In the genomic region with DNA sequence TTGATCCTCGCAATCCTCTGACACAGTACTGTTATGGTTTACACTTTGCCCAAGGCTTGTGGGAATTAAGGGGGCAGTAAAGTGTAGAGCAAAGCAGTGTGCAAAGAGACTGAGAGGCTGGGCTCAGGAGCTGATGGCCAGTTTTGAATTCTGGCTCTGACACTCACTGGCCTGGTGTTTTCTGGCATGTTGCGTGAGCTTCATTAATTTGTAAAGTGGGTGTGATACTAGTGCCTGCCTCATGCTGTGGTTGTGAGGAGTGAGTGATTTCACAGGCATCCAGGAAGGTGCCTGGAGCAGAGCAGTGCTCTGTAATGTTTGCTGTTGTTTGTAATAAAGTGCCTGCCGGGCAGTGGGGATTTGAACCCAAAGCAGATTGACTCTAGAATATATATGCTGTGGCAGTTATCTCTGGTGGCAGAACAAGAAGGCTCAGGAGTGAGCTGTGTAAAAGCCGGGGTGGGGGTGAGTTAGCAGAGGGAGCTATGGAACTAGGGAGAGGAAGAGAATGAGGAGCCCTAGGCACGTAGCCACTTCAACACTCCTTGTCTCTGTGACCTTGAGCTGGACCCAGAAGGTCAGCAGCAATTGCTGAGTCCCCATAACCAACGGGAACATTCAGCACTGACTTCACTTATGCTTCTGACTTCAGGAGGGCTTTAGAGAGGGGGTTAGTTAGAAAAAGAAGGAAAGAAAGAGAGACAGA, we compare ENCODE assay signal across 10 cellular contexts.
DNase-seq lines count a peak whose midpoint lies in the region; ATAC-seq and TF ChIP-seq lines count a peak whose summit lies in the region.
"Had no signal": no experiment of that assay in that cellular context is flagged by ENCODE, and none has a peak within 500 bp of the region (broad histone marks: within the 10 kb centered on the region; RNA-seq: fewer than 3 reads in every experiment).

No MANE protein-coding gene starts in this region.

- H3K9me3 ChIP-seq in heart left ventricle (no peaks in the 10 kb centered on the region), right atrium auricular region (no peaks in the 10 kb centered on the region), fibroblast of lung (ENCODE audit: control insufficient read depth, insufficient read depth, low read depth, low read length) (no peaks in the 10 kb centered on the region), testis (no peaks in the 10 kb centered on the region)

- H3K4me3 ChIP-seq in heart left ventricle = no peak overlapping the region
- H3K4me3 ChIP-seq in right atrium auricular region = no peak overlapping the region
- H3K4me3 ChIP-seq in fibroblast of lung (replicated peaks in 1 of 4; ENCODE audit: control extremely low read depth in 1 of 4, insufficient read depth in 1 of 4, low read depth in 3 of 4, low read length in 4 of 4) = no peak overlapping the region
- H3K4me3 ChIP-seq in testis = no peak overlapping the region

- H3K79me2 ChIP-seq in fibroblast of lung (ENCODE audit: control insufficient read depth, insufficient read depth, low read length) = no peaks in the 10 kb centered on the region

- DNase-seq in heart left ventricle (no peak), right atrium auricular region (ENCODE audit: low spot score) (no peak), SW480 (ENCODE audit: low spot score) (peak; percentile 30), fibroblast of lung (ENCODE audit: low read depth in 2 of 2) (peak; percentile 34 to 91), testis (peak; percentile 50), activated gamma-delta T cell treated with Interleukin-2 at 50 U/mL for 16 hours (no peak)
- DNase-seq in stimulated activated CD4-positive, alpha-beta T cell treated with anti-CD3 and anti-CD28 coated beads, Interleukin-12 subunit alpha, Interleukin-12 subunit beta, amount 100 ng/mL, for 4 hours = no peak
- DNase-seq: activated CD4-positive, alpha-beta T cell treated with anti-CD3 and anti-CD28 coated beads, Interleukin-2, amount 50 U/mL, for 4 hours; RPMI8226 had no signal

- 55 to 64% (median 60%) methylated on average over 6 of the region's 6 CpGs for WGBS in heart left ventricle, 4 donors
- WGBS in testis, 2 donors = 50 to 65% methylated on average over 6 of the region's 6 CpGs

- intact Hi-C loops in heart left ventricle (cut with DNase I) = no loop called here
- intact Hi-C loops in testis (cut with DNase I; ENCODE audit: low total_unique reads) = no loop called here

- H2AFZ ChIP-seq in fibroblast of lung (ENCODE audit: low read length) = no peak overlapping the region

- H3K27ac ChIP-seq in heart left ventricle (no peak overlapping the region), right atrium auricular region (no peak overlapping the region), fibroblast of lung (ENCODE audit: insufficient read depth, low read length) (no peak overlapping the region), testis (peak overlapping the region in 1 of 2 donors; percentile 50)

- H3K4me2 ChIP-seq in fibroblast of lung (ENCODE audit: extremely low read depth, insufficient read depth, low read length) = no peak overlapping the region

- ATAC-seq in heart left ventricle (peak in 3 of 4 donors; percentile 31 to 40 (median 39)), GM21737 (IDR thresholded peaks at IDR 0.05; ENCODE audit: unreplicated experiment) (no peak)

- no peak for TF ChIP-seq CTCF in heart left ventricle (IDR thresholded peaks at IDR 0.05)
- no peak for TF ChIP-seq CTCF in right atrium auricular region (IDR thresholded peaks at IDR 0.05)
- TF ChIP-seq CTCF in fibroblast of lung (conservative IDR thresholded peaks at IDR 0.05 in 1 of 2, IDR thresholded peaks at IDR 0.05 in 1 of 2; ENCODE audit: low read depth in 1 of 2, low read length in 2 of 2) = no peak
- TF ChIP-seq CTCF in testis (IDR thresholded peaks at IDR 0.05) = no peak

- no peak overlapping the region for H3K9ac ChIP-seq in fibroblast of lung (ENCODE audit: insufficient read depth, low read length)

- peaks cover 0 to 6% (median 0%) of the 10 kb centered on the region in 9 donors for H3K27me3 ChIP-seq in heart left ventricle
- H3K27me3 ChIP-seq in right atrium auricular region = no peaks in the 10 kb centered on the region
- H3K27me3 ChIP-seq in fibroblast of lung (ENCODE audit: control insufficient read depth, insufficient read depth, low read length) = no peaks in the 10 kb centered on the region
- H3K27me3 ChIP-seq in testis = no peaks in the 10 kb centered on the region

- TF ChIP-seq POLR2A in heart left ventricle (IDR thresholded peaks at IDR 0.05) (no peak), testis (IDR thresholded peaks at IDR 0.05) (no peak)

- H3K36me3 ChIP-seq in heart left ventricle (peaks cover 0 to 65% (median 0%) of the 10 kb centered on the region in 9 donors), right atrium auricular region (no peaks in the 10 kb centered on the region), fibroblast of lung (ENCODE audit: control insufficient read depth, insufficient read depth, low read length) (no peaks in the 10 kb centered on the region), testis (ENCODE audit: low read depth, missing control alignments) (no peaks in the 10 kb centered on the region)

- H3K4me1 ChIP-seq in heart left ventricle (peaks cover 0 to 12% (median 0%) of the 10 kb centered on the region in 12 donors), right atrium auricular region (no peaks in the 10 kb centered on the region), fibroblast of lung (ENCODE audit: control insufficient read depth, extremely low read depth, insufficient read depth, low read length) (peaks cover 3% of the 10 kb centered on the region), testis (peaks cover 24% of the 10 kb centered on the region)

- no peaks in the 10 kb centered on the region for H4K20me1 ChIP-seq in fibroblast of lung (ENCODE audit: control insufficient read depth, extremely low read depth, insufficient read depth, low read length)

Comparison
In these comparisons a context has a peak if more than half of its experiments do, and no peak if none do; other contexts are left out.
1. DNase-seq: peak in SW480 (single experiment), fibroblast of lung (2 of 2) and testis (single experiment); none in heart left ventricle (0 of 5), right atrium auricular region (single experiment), stimulated activated CD4-positive, alpha-beta T cell treated with anti-CD3 and anti-CD28 coated beads, Interleukin-12 subunit alpha, Interleukin-12 subunit beta, amount 100 ng/mL, for 4 hours (single experiment) and activated gamma-delta T cell treated with Interleukin-2 at 50 U/mL for 16 hours (single experiment).